1 cellular context compared by ENCODE assay signal in genomic region chr20:49484180-49485140, GRCh38.
TF ChIP-seq lines count a peak whose summit lies in the region.

No MANE protein-coding gene starts in this region.

TF ChIP-seq in HepG2, 621 proteins besides CTCF, POLR2A, EP300 and RAD21 (continued from another document and continues in another):
- TF ChIP-seq ZBED4 (CRISPR knock-in tag; IDR thresholded peaks at IDR 0.05; ENCODE audit: borderline replicate concordance), result peak; percentile 79; the same call in 1 of the 2 replicates
- peak; percentile 38; the same call in 1 of the 2 replicates for TF ChIP-seq ZBTB49 (CRISPR knock-in tag; IDR thresholded peaks at IDR 0.05; ENCODE audit: borderline replicate concordance)
- TF ChIP-seq ATM (IDR thresholded peaks at IDR 0.05; ENCODE audit: borderline replicate concordance), result no peak
- TF ChIP-seq ZNF883 (CRISPR knock-in tag; IDR thresholded peaks at IDR 0.05; ENCODE audit: not compliant biosample characterization), result peak; percentile 73
- no peak for TF ChIP-seq RARG (CRISPR knock-in tag; IDR thresholded peaks at IDR 0.05; ENCODE audit: low read depth)
- 0 out of 2 replicates have a peak, but pooled peaks have one; percentile 65 for TF ChIP-seq ZBTB8A (CRISPR knock-in tag; IDR thresholded peaks at IDR 0.05; ENCODE audit: borderline replicate concordance, low read depth)
- TF ChIP-seq HNF1A (IDR thresholded peaks at IDR 0.05; ENCODE audit: low read depth), result no peak
- peak; percentile 56 for TF ChIP-seq HNF1A (CRISPR knock-in tag; IDR thresholded peaks at IDR 0.05; ENCODE audit: borderline replicate concordance)
- TF ChIP-seq ZNF766 (CRISPR knock-in tag; IDR thresholded peaks at IDR 0.05; ENCODE audit: borderline replicate concordance), result peak; percentile 68; the same call in 1 of the 2 replicates
- 0 out of 2 replicates have a peak, but pooled peaks have one; percentile 40 for TF ChIP-seq HBP1 (CRISPR knock-in tag; IDR thresholded peaks at IDR 0.05; ENCODE audit: low read depth)
- TF ChIP-seq TCF12 (IDR thresholded peaks at IDR 0.05), result no peak
- TF ChIP-seq TCF12 (CRISPR knock-in tag; IDR thresholded peaks at IDR 0.05), result no peak
- peak; percentile 51 for TF ChIP-seq HOXA3 (CRISPR knock-in tag; IDR thresholded peaks at IDR 0.05)
- TF ChIP-seq ZNF329 (CRISPR knock-in tag; IDR thresholded peaks at IDR 0.05; ENCODE audit: low read depth), result no peak
- TF ChIP-seq ZNF318 (CRISPR knock-in tag; IDR thresholded peaks at IDR 0.05), result no peak
- TF ChIP-seq NFIC (IDR thresholded peaks at IDR 0.05; ENCODE audit: low read length), result no peak
- peak; percentile 85 for TF ChIP-seq ZNF547 (CRISPR knock-in tag; IDR thresholded peaks at IDR 0.05)
- no peak; the same call in 1 of the 2 replicates for TF ChIP-seq MATR3 (CRISPR knock-in tag; IDR thresholded peaks at IDR 0.05)
- no peak for TF ChIP-seq ZNF224 (CRISPR knock-in tag; IDR thresholded peaks at IDR 0.05)
- TF ChIP-seq GATAD2A (CRISPR knock-in tag; IDR thresholded peaks at IDR 0.05), result peak; percentile 26; the same call in 1 of the 2 replicates
- TF ChIP-seq PCBP2 (optimal IDR thresholded peaks at IDR 0.05; ENCODE audit: low read depth, low read length, poor library complexity, severe bottlenecking), result no peak
- 0 out of 2 replicates have a peak, but pooled peaks have one; percentile 53 for TF ChIP-seq ZNF567 (CRISPR knock-in tag; IDR thresholded peaks at IDR 0.05; ENCODE audit: borderline replicate concordance)
- TF ChIP-seq ZNF282 (IDR thresholded peaks at IDR 0.05; ENCODE audit: partially characterized antibody), result no peak
- TF ChIP-seq ARNT (IDR thresholded peaks at IDR 0.05), result no peak
- no peak for TF ChIP-seq LBX2 (CRISPR knock-in tag; IDR thresholded peaks at IDR 0.05; ENCODE audit: borderline replicate concordance)
- peak; percentile 75 for TF ChIP-seq TARDBP (CRISPR knock-in tag; IDR thresholded peaks at IDR 0.05)
- no peak for TF ChIP-seq ZNF720 (CRISPR knock-in tag; IDR thresholded peaks at IDR 0.05)
- TF ChIP-seq ZNF383 (CRISPR knock-in tag; IDR thresholded peaks at IDR 0.05; ENCODE audit: borderline replicate concordance), result peak; percentile 68
- no peak for TF ChIP-seq SP140L (CRISPR knock-in tag; IDR thresholded peaks at IDR 0.05; ENCODE audit: borderline replicate concordance)
- TF ChIP-seq ZNF30 (CRISPR knock-in tag; IDR thresholded peaks at IDR 0.05), result no peak
- 0 out of 2 replicates have a peak, but pooled peaks have one; percentile 50 for TF ChIP-seq MEIS2 (CRISPR knock-in tag; IDR thresholded peaks at IDR 0.05)
- TF ChIP-seq ZKSCAN5 (CRISPR knock-in tag; IDR thresholded peaks at IDR 0.05), result no peak
- no peak for TF ChIP-seq GPBP1L1 (CRISPR knock-in tag; IDR thresholded peaks at IDR 0.05)
- TF ChIP-seq FOXK1 (CRISPR knock-in tag; IDR thresholded peaks at IDR 0.05; ENCODE audit: borderline replicate concordance, low read depth), result no peak; the same call in 1 of the 2 replicates
- TF ChIP-seq ZNF652 (CRISPR knock-in tag; IDR thresholded peaks at IDR 0.05; ENCODE audit: borderline replicate concordance, low read depth), result peak; percentile 99
- TF ChIP-seq NR2F6 (IDR thresholded peaks at IDR 0.05), result no peak
- TF ChIP-seq NR2F6 (CRISPR knock-in tag; IDR thresholded peaks at IDR 0.05), result peak; percentile 31; the same call in 1 of the 2 replicates
- no peak for TF ChIP-seq CREM (IDR thresholded peaks at IDR 0.05)
- no peak for TF ChIP-seq CREM (CRISPR knock-in tag; IDR thresholded peaks at IDR 0.05)
- TF ChIP-seq ZNF317 (CRISPR knock-in tag; IDR thresholded peaks at IDR 0.05), result no peak
- TF ChIP-seq TBX2 (CRISPR knock-in tag; IDR thresholded peaks at IDR 0.05; ENCODE audit: borderline replicate concordance), result no peak; the same call in 1 of the 2 replicates
